Comparison of ENCODE assay signal across 29 cellular contexts in genomic region chr5:21685016-21685415, GRCh38.
"Had no signal": no experiment of that assay in that cellular context is flagged by ENCODE, and none has a peak within 500 bp of the region (broad histone marks: within the 10 kb centered on the region; RNA-seq: fewer than 3 reads in every experiment).

No MANE protein-coding gene starts in this region.

- H3K36me3 Mint-ChIP-seq: immature natural killer cell; naive thymus-derived CD8-positive, alpha-beta T cell; stimulated activated effector memory CD8-positive, alpha-beta T cell treated with anti-CD3 and anti-CD28 coated beads, Interleukin-12 subunit alpha, Interleukin-12 subunit beta, amount 100 ng/mL, for 72 hours had no signal

- H3K27ac Mint-ChIP-seq: immature natural killer cell; naive thymus-derived CD8-positive, alpha-beta T cell; nephron; stimulated activated effector memory CD8-positive, alpha-beta T cell treated with anti-CD3 and anti-CD28 coated beads, Interleukin-12 subunit alpha, Interleukin-12 subunit beta, amount 100 ng/mL, for 72 hours; stimulated activated naive CD8-positive, alpha-beta T cell treated with anti-CD3 and anti-CD28 coated beads, Interleukin-15, Interleukin-2, amounts not matched to agents 100 ng/mL and 50 ng/mL, for 24 hours had no signal

- H3K27me3 Mint-ChIP-seq: naive thymus-derived CD8-positive, alpha-beta T cell; stimulated activated naive CD8-positive, alpha-beta T cell treated with anti-CD3 and anti-CD28 coated beads, Interleukin-15, Interleukin-2, amounts not matched to agents 100 ng/mL and 50 ng/mL, for 24 hours had no signal

- H3K27ac ChIP-seq: left ventricle myocardium inferior, pancreas, prostate gland, skin epidermis, suprapubic skin, thoracic aorta, tibial artery, upper lobe of right lung had no signal

- H3K27me3 ChIP-seq: pancreas, suprapubic skin, tibial artery, upper lobe of right lung had no signal

- H3K9me3 ChIP-seq: left ventricle myocardium inferior, pancreas, prostate gland, suprapubic skin, thoracic aorta, tibial artery, upper lobe of right lung had no signal

- H3K4me1 Mint-ChIP-seq: immature natural killer cell; naive thymus-derived CD8-positive, alpha-beta T cell; nephron; neural crest cell; stimulated activated effector memory CD8-positive, alpha-beta T cell treated with anti-CD3 and anti-CD28 coated beads, Interleukin-12 subunit alpha, Interleukin-12 subunit beta, amount 100 ng/mL, for 72 hours had no signal

- H3K9me3 Mint-ChIP-seq: nephron; neural crest cell; stimulated activated naive CD8-positive, alpha-beta T cell treated with anti-CD3 and anti-CD28 coated beads, Interleukin-15, Interleukin-2, amounts not matched to agents 100 ng/mL and 50 ng/mL, for 24 hours had no signal

- H3K36me3 ChIP-seq: left ventricle myocardium inferior, pancreas, prostate gland, suprapubic skin, thoracic aorta, tibial artery, upper lobe of right lung had no signal

- H3K4me1 ChIP-seq: left ventricle myocardium inferior, pancreas, prostate gland, suprapubic skin, tibial artery, upper lobe of right lung had no signal

- H3K4me3 ChIP-seq: left ventricle myocardium inferior, lung, pancreas, prostate gland, skin epidermis, suprapubic skin, thoracic aorta, tibial artery, upper lobe of right lung had no signal

- H3K4me3 Mint-ChIP-seq: immature natural killer cell; naive thymus-derived CD8-positive, alpha-beta T cell; nephron; neural crest cell; stimulated activated effector memory CD8-positive, alpha-beta T cell treated with anti-CD3 and anti-CD28 coated beads, Interleukin-12 subunit alpha, Interleukin-12 subunit beta, amount 100 ng/mL, for 72 hours; stimulated activated naive CD8-positive, alpha-beta T cell treated with anti-CD3 and anti-CD28 coated beads, Interleukin-15, Interleukin-2, amounts not matched to agents 100 ng/mL and 50 ng/mL, for 24 hours had no signal

- DNase-seq: hypothalamus; immature natural killer cell; kidney; left colon; left ventricle myocardium inferior; naive thymus-derived CD8-positive, alpha-beta T cell; nucleus accumbens; pancreas; posterior cingulate gyrus; retina; right cardiac atrium; stimulated activated CD4-positive, alpha-beta T cell treated with anti-CD3 and anti-CD28 coated beads, Interleukin-12 subunit alpha, Interleukin-12 subunit beta, amount 100 ng/mL, for 4 hours; stimulated activated CD4-positive, alpha-beta T cell treated with anti-CD3 and anti-CD28 coated beads, Interleukin-15, amount 100 ng/mL, for 24 hours; stimulated activated CD4-positive, alpha-beta T cell treated with anti-CD3 and anti-CD28 coated beads, Interleukin-2, amount 100 ng/mL, for 24 hours; stimulated activated CD4-positive, alpha-beta T cell treated with anti-CD3 and anti-CD28 coated beads, Interleukin-4, amount 100 ng/mL, for 1 hour; stimulated activated naive CD4-positive, alpha-beta T cell; tibial artery; trophoblast cell; upper lobe of right lung had no signal

- ATAC-seq: left colon; naive thymus-derived CD8-positive, alpha-beta T cell; pancreas; right cardiac atrium; sciatic nerve; stimulated activated effector memory CD8-positive, alpha-beta T cell treated with anti-CD3 and anti-CD28 coated beads, Interleukin-12 subunit alpha, Interleukin-12 subunit beta, amount 100 ng/mL, for 72 hours; upper lobe of right lung had no signal
